Comparison of ENCODE assay signal across 1 cellular context in the genomic region with DNA sequence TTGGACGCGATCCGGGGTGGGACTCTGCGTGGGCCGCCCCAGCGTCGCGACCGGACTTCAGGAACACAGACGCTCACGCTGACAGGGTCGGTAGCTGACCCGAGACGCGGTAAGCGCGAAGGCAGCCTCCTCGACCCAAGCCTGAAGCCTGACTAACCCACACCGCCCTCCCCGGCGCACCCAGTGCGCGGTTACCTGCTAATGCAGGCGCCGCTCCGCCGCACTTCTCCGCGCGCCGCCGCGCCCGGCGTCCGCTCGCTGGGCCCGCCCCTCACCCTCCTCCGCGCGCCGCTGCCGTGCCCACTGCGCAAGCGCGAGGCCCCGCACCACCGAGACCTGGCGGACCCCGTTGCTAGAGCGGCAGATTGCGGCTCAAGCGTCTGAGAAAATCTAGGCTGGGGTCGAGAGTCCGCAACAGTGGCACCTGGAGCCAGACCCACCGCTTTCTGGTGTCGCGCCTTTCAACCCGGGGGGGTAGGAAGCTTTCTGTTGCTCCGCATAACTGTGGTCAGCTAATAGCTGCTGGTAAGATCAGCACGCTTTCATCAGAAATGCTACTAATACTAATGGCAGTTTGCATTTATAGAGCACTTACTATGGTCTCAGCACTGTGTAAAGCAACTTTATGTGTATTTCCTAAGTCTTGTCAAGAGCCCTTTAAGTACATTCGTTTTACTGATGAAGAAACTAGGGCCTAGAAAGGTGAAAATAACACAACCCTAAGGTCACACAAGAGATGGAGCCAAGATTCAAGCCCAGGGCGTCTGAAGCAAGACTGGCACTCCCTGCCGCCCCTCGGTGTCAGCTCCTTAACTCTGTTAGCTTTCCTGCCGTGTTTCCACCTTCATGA.
TF ChIP-seq lines count a peak whose summit lies in the region.

A gene with protein sequence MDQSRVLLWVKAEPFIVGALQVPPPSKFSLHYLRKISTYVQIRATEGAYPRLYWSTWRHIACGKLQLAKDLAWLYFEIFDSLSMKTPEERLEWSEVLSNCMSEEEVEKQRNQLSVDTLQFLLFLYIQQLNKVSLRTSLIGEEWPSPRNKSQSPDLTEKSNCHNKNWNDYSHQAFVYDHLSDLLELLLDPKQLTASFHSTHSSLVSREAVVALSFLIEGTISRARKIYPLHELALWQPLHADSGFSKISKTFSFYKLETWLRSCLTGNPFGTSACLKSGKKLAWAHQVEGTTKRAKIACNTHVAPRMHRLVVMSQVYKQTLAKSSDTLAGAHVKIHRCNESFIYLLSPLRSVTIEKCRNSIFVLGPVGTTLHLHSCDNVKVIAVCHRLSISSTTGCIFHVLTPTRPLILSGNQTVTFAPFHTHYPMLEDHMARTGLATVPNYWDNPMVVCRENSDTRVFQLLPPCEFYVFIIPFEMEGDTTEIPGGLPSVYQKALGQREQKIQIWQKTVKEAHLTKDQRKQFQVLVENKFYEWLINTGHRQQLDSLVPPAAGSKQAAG (minus strand): TSS at position 268 of the 850 bp plus-strand sequence. CDS start 3,010 bp downstream, outside the sequence.

TF ChIP-seq in HepG2, 621 proteins besides CTCF, POLR2A, EP300 and RAD21 (continued from another document and continues in another):
- TF ChIP-seq, protein P1, sequence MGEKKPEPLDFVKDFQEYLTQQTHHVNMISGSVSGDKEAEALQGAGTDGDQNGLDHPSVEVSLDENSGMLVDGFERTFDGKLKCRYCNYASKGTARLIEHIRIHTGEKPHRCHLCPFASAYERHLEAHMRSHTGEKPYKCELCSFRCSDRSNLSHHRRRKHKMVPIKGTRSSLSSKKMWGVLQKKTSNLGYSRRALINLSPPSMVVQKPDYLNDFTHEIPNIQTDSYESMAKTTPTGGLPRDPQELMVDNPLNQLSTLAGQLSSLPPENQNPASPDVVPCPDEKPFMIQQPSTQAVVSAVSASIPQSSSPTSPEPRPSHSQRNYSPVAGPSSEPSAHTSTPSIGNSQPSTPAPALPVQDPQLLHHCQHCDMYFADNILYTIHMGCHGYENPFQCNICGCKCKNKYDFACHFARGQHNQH (CRISPR knock-in tag; IDR thresholded peaks at IDR 0.05) = peak; percentile 59; the same call in 1 of the 2 replicates
- TF ChIP-seq HNRNPH1 (optimal IDR thresholded peaks at IDR 0.05; ENCODE audit: low read depth, low read length) = no peak
- peak; percentile 44; the same call in 1 of the 2 replicates for TF ChIP-seq SIX4 (CRISPR knock-in tag; IDR thresholded peaks at IDR 0.05)
- peak; percentile 83; the same call in 1 of the 2 replicates for TF ChIP-seq ZNF354B (CRISPR knock-in tag; IDR thresholded peaks at IDR 0.05)
- peak; percentile 43; the same call in 1 of the 2 replicates for TF ChIP-seq PPARG (CRISPR knock-in tag; conservative IDR thresholded peaks at IDR 0.05)
- TF ChIP-seq ZNF441 (CRISPR knock-in tag; IDR thresholded peaks at IDR 0.05; ENCODE audit: borderline replicate concordance) = peak; percentile 74; the same call in 1 of the 2 replicates
- TF ChIP-seq ZNF547 (CRISPR knock-in tag; IDR thresholded peaks at IDR 0.05) = peak; percentile 68; the same call in 1 of the 2 replicates
- no peak for TF ChIP-seq HOXA9 (CRISPR knock-in tag; IDR thresholded peaks at IDR 0.05; ENCODE audit: borderline replicate concordance)
- no peak for TF ChIP-seq ZNF850 (CRISPR knock-in tag; conservative IDR thresholded peaks at IDR 0.05)
- peak; percentile 14; the same call in 1 of the 2 replicates for TF ChIP-seq ZMYM3 (CRISPR knock-in tag; IDR thresholded peaks at IDR 0.05)
- TF ChIP-seq TAF1 (CRISPR knock-in tag; IDR thresholded peaks at IDR 0.05) = peak; percentile 92
- TF ChIP-seq PITX1 (CRISPR knock-in tag; IDR thresholded peaks at IDR 0.05) = no peak; the same call in 1 of the 2 replicates
- no peak for TF ChIP-seq GZF1 (CRISPR knock-in tag; IDR thresholded peaks at IDR 0.05)
- TF ChIP-seq ETV5 (CRISPR knock-in tag; IDR thresholded peaks at IDR 0.05; ENCODE audit: borderline replicate concordance) = peak; percentile 35; the same call in 1 of the 2 replicates
- TF ChIP-seq, protein P2, sequence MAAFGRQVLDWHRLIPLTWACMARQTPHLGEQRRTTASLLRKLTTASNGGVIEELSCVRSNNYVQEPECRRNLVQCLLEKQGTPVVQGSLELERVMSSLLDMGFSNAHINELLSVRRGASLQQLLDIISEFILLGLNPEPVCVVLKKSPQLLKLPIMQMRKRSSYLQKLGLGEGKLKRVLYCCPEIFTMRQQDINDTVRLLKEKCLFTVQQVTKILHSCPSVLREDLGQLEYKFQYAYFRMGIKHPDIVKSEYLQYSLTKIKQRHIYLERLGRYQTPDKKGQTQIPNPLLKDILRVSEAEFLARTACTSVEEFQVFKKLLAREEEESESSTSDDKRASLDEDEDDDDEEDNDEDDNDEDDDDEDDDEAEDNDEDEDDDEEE (CRISPR knock-in tag; IDR thresholded peaks at IDR 0.05) = peak; percentile 72; the same call in 1 of the 2 replicates
- TF ChIP-seq TGIF2 (CRISPR knock-in tag; IDR thresholded peaks at IDR 0.05) = no peak
- peak; percentile 48; the same call in 1 of the 2 replicates for TF ChIP-seq NFYB (CRISPR knock-in tag; IDR thresholded peaks at IDR 0.05)
- TF ChIP-seq ZNF781 (CRISPR knock-in tag; IDR thresholded peaks at IDR 0.05; ENCODE audit: borderline replicate concordance, not compliant biosample characterization) = no peak
- TF ChIP-seq, protein P3, sequence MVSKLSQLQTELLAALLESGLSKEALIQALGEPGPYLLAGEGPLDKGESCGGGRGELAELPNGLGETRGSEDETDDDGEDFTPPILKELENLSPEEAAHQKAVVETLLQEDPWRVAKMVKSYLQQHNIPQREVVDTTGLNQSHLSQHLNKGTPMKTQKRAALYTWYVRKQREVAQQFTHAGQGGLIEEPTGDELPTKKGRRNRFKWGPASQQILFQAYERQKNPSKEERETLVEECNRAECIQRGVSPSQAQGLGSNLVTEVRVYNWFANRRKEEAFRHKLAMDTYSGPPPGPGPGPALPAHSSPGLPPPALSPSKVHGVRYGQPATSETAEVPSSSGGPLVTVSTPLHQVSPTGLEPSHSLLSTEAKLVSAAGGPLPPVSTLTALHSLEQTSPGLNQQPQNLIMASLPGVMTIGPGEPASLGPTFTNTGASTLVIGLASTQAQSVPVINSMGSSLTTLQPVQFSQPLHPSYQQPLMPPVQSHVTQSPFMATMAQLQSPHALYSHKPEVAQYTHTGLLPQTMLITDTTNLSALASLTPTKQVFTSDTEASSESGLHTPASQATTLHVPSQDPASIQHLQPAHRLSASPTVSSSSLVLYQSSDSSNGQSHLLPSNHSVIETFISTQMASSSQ (IDR thresholded peaks at IDR 0.05; ENCODE audit: low read depth) = no peak
- TF ChIP-seq, protein P3 (CRISPR knock-in tag; IDR thresholded peaks at IDR 0.05; ENCODE audit: borderline replicate concordance) = peak; percentile 74
- no peak for TF ChIP-seq ZNF296 (CRISPR knock-in tag; conservative IDR thresholded peaks at IDR 0.05)
- peak; percentile 73; the same call in 1 of the 2 replicates for TF ChIP-seq ZNF678 (CRISPR knock-in tag; IDR thresholded peaks at IDR 0.05)
- no peak for TF ChIP-seq HNRNPL (IDR thresholded peaks at IDR 0.05; ENCODE audit: low read depth, low read length)
- no peak; the same call in 1 of the 2 replicates for TF ChIP-seq BHLHE40 (IDR thresholded peaks at IDR 0.05; ENCODE audit: low read length)
- no peak for TF ChIP-seq JARID2 (CRISPR knock-in tag; IDR thresholded peaks at IDR 0.05; ENCODE audit: insufficient replicate concordance)
- no peak for TF ChIP-seq PCBP2 (optimal IDR thresholded peaks at IDR 0.05; ENCODE audit: low read depth, low read length, poor library complexity, severe bottlenecking)
- peak; percentile 84; the same call in 1 of the 2 replicates for TF ChIP-seq ZNF101 (CRISPR knock-in tag; IDR thresholded peaks at IDR 0.05; ENCODE audit: borderline replicate concordance, low read depth)
- TF ChIP-seq, protein P4, sequence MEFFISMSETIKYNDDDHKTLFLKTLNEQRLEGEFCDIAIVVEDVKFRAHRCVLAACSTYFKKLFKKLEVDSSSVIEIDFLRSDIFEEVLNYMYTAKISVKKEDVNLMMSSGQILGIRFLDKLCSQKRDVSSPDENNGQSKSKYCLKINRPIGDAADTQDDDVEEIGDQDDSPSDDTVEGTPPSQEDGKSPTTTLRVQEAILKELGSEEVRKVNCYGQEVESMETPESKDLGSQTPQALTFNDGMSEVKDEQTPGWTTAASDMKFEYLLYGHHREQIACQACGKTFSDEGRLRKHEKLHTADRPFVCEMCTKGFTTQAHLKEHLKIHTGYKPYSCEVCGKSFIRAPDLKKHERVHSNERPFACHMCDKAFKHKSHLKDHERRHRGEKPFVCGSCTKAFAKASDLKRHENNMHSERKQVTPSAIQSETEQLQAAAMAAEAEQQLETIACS (CRISPR knock-in tag; IDR thresholded peaks at IDR 0.05) = peak; percentile 82
- TF ChIP-seq, protein P5, sequence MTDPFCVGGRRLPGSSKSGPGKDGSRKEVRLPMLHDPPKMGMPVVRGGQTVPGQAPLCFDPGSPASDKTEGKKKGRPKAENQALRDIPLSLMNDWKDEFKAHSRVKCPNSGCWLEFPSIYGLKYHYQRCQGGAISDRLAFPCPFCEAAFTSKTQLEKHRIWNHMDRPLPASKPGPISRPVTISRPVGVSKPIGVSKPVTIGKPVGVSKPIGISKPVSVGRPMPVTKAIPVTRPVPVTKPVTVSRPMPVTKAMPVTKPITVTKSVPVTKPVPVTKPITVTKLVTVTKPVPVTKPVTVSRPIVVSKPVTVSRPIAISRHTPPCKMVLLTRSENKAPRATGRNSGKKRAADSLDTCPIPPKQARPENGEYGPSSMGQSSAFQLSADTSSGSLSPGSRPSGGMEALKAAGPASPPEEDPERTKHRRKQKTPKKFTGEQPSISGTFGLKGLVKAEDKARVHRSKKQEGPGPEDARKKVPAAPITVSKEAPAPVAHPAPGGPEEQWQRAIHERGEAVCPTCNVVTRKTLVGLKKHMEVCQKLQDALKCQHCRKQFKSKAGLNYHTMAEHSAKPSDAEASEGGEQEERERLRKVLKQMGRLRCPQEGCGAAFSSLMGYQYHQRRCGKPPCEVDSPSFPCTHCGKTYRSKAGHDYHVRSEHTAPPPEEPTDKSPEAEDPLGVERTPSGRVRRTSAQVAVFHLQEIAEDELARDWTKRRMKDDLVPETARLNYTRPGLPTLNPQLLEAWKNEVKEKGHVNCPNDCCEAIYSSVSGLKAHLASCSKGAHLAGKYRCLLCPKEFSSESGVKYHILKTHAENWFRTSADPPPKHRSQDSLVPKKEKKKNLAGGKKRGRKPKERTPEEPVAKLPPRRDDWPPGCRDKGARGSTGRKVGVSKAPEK (CRISPR knock-in tag; IDR thresholded peaks at IDR 0.05; ENCODE audit: borderline replicate concordance) = no peak
- no peak for TF ChIP-seq MED13 (CRISPR knock-in tag; IDR thresholded peaks at IDR 0.05)
- TF ChIP-seq NFRKB (IDR thresholded peaks at IDR 0.05) = no peak
- no peak for TF ChIP-seq ZFP82 (CRISPR knock-in tag; IDR thresholded peaks at IDR 0.05; ENCODE audit: borderline replicate concordance)
- TF ChIP-seq GABPB1 (CRISPR knock-in tag; IDR thresholded peaks at IDR 0.05) = peak; percentile 76
- peak; percentile 74; the same call in 1 of the 2 replicates for TF ChIP-seq JUN (CRISPR knock-in tag; IDR thresholded peaks at IDR 0.05)
- TF ChIP-seq, protein P6, sequence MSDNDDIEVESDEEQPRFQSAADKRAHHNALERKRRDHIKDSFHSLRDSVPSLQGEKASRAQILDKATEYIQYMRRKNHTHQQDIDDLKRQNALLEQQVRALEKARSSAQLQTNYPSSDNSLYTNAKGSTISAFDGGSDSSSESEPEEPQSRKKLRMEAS (IDR thresholded peaks at IDR 0.05) = peak; percentile 75
- TF ChIP-seq RBM22 (optimal IDR thresholded peaks at IDR 0.05; ENCODE audit: low read length) = no peak
- TF ChIP-seq ZNF775 (CRISPR knock-in tag; IDR thresholded peaks at IDR 0.05; ENCODE audit: borderline replicate concordance) = 0 out of 2 replicates have a peak, but pooled peaks have one; percentile 28
- no peak for TF ChIP-seq ZBTB1 (CRISPR knock-in tag; IDR thresholded peaks at IDR 0.05; ENCODE audit: borderline replicate concordance)
- peak; percentile 77; the same call in 1 of the 2 replicates for TF ChIP-seq YEATS4 (CRISPR knock-in tag; IDR thresholded peaks at IDR 0.05; ENCODE audit: borderline replicate concordance)
- TF ChIP-seq, protein P7, sequence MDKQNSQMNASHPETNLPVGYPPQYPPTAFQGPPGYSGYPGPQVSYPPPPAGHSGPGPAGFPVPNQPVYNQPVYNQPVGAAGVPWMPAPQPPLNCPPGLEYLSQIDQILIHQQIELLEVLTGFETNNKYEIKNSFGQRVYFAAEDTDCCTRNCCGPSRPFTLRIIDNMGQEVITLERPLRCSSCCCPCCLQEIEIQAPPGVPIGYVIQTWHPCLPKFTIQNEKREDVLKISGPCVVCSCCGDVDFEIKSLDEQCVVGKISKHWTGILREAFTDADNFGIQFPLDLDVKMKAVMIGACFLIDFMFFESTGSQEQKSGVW (CRISPR knock-in tag; IDR thresholded peaks at IDR 0.05; ENCODE audit: borderline replicate concordance) = no peak
- no peak for TF ChIP-seq ZNF615 (CRISPR knock-in tag; IDR thresholded peaks at IDR 0.05; ENCODE audit: borderline replicate concordance)
- TF ChIP-seq, protein P8, sequence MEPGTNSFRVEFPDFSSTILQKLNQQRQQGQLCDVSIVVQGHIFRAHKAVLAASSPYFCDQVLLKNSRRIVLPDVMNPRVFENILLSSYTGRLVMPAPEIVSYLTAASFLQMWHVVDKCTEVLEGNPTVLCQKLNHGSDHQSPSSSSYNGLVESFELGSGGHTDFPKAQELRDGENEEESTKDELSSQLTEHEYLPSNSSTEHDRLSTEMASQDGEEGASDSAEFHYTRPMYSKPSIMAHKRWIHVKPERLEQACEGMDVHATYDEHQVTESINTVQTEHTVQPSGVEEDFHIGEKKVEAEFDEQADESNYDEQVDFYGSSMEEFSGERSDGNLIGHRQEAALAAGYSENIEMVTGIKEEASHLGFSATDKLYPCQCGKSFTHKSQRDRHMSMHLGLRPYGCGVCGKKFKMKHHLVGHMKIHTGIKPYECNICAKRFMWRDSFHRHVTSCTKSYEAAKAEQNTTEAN (CRISPR knock-in tag; conservative IDR thresholded peaks at IDR 0.05) = 0 out of 2 replicates have a peak, but pooled peaks have one; percentile 46
- TF ChIP-seq SP5 (CRISPR knock-in tag; IDR thresholded peaks at IDR 0.05; ENCODE audit: borderline replicate concordance, low read depth) = no peak
- TF ChIP-seq XRCC5 (optimal IDR thresholded peaks at IDR 0.05; ENCODE audit: low read length) = peak; percentile 85
- no peak for TF ChIP-seq ZNF713 (CRISPR knock-in tag; IDR thresholded peaks at IDR 0.05)
- no peak for TF ChIP-seq MTF2 (CRISPR knock-in tag; IDR thresholded peaks at IDR 0.05; ENCODE audit: borderline replicate concordance)
- no peak for TF ChIP-seq RORA (CRISPR knock-in tag; IDR thresholded peaks at IDR 0.05)
- TF ChIP-seq ADNP (CRISPR knock-in tag; IDR thresholded peaks at IDR 0.05) = no peak
- TF ChIP-seq CEBPG (CRISPR knock-in tag; IDR thresholded peaks at IDR 0.05) = peak; percentile 56
